21 cellular contexts compared by ENCODE assay signal in genomic region chr10:59177862-59178235, GRCh38. TPM values are rescaled to one million over a fixed set of nuclear protein-coding genes. Genes with fewer than 3 reads are reported as not detected.
DNase-seq lines count a peak whose midpoint lies in the region; ATAC-seq, FAIRE-seq and TF ChIP-seq lines count a peak whose summit lies in the region.
"Had no signal": no experiment of that assay in that cellular context is flagged by ENCODE, and none has a peak within 500 bp of the region (broad histone marks: within the 10 kb centered on the region; RNA-seq: fewer than 3 reads in every experiment).

No MANE protein-coding gene starts in this region.

- H3K4me3 ChIP-seq in kidney (ENCODE audit: low read length in 2 of 2) = peak overlapping the region; percentile 63 to 86
- no peak overlapping the region for H3K4me3 ChIP-seq in effector memory CD4-positive, alpha-beta T cell (ENCODE audit: insufficient read depth, low read depth, low read length, poor library complexity, severe bottlenecking)
- H3K4me3 ChIP-seq: lung, SK-N-MC had no signal

- H3K27ac ChIP-seq in kidney (ENCODE audit: low read depth in 2 of 2, low read length in 2 of 2) (no peak overlapping the region), temporal lobe (ENCODE audit: low read depth, low read length) (peak overlapping the region; percentile 87)
- no peak overlapping the region for H3K27ac ChIP-seq in effector memory CD4-positive, alpha-beta T cell (ENCODE audit: insufficient read depth, low read length, poor library complexity, severe bottlenecking)
- H3K27ac ChIP-seq: ascending aorta, C4-2B, SK-N-MC, vagina had no signal

- no peaks in the 10 kb centered on the region for H3K9me3 ChIP-seq in kidney (ENCODE audit: control insufficient read depth in 1 of 2, low read length in 2 of 2)
- no peaks in the 10 kb centered on the region for H3K9me3 ChIP-seq in effector memory CD4-positive, alpha-beta T cell (ENCODE audit: control insufficient read depth, low read length)
- H3K9me3 ChIP-seq: ascending aorta, vagina had no signal

- H3K4me1 Mint-ChIP-seq in brain = peaks cover 63% of the 10 kb centered on the region

- H3K9me3 Mint-ChIP-seq in brain = peaks cover 5 to 11% (median 6%) of the 10 kb centered on the region in 5 experiments
- H3K9me3 Mint-ChIP-seq: T-helper 2 cell treated with Interferon-gamma antibody and Interleukin-4, amounts not matched to agents 5 μg/mL and 100 μg/mL, for 36 hours had no signal

- ATAC-seq in Right ventricle myocardium superior (ENCODE audit: poor library complexity) = no peak

- H3K4me3 Mint-ChIP-seq in brain = peak overlapping the region; percentile 94 to 99 (median 98)
- H3K4me3 Mint-ChIP-seq: activated naive CD4-positive, alpha-beta T cell treated with anti-CD3 and anti-CD28 coated beads for 36 hours had no signal

- peaks cover 0 to 4% of the 10 kb centered on the region in 2 donors for H3K4me1 ChIP-seq in kidney (ENCODE audit: control insufficient read depth in 1 of 2, insufficient read depth in 1 of 2, low read depth in 1 of 2, low read length in 2 of 2)
- no peaks in the 10 kb centered on the region for H3K4me1 ChIP-seq in effector memory CD4-positive, alpha-beta T cell (ENCODE audit: control insufficient read depth, insufficient read depth, low read length, poor library complexity, severe bottlenecking)

- H3K27ac Mint-ChIP-seq in brain = peak overlapping the region; percentile 88 to 98 (median 97)
- H3K27ac Mint-ChIP-seq: activated naive CD4-positive, alpha-beta T cell treated with anti-CD3 and anti-CD28 coated beads for 36 hours; T-helper 2 cell treated with Interferon-gamma antibody and Interleukin-4, amounts not matched to agents 5 μg/mL and 100 μg/mL, for 36 hours had no signal

- H3K36me3 ChIP-seq in kidney (ENCODE audit: control insufficient read depth in 1 of 2, insufficient read depth in 2 of 2, low read length in 2 of 2) = no peaks in the 10 kb centered on the region
- no peaks in the 10 kb centered on the region for H3K36me3 ChIP-seq in effector memory CD4-positive, alpha-beta T cell (ENCODE audit: control insufficient read depth, insufficient read depth, low read length)
- H3K36me3 ChIP-seq: ascending aorta, vagina had no signal

- peak; percentile 23 for DNase-seq in NCI-H748 (lab: John Stamatoyannopoulos, UW; ENCODE audit: unreplicated experiment)
- no peak for DNase-seq in NCI-H748 treated with DMSO at 0.1 percent for 48 hours (lab: John Stamatoyannopoulos, UW)
- DNase-seq in kidney = no peak
- no peak for DNase-seq in effector memory CD4-positive, alpha-beta T cell
- DNase-seq in Right ventricle myocardium superior = no peak
- no peak for DNase-seq in NCI-H2227 (lab: John Stamatoyannopoulos, UW; ENCODE audit: unreplicated experiment)
- DNase-seq: activated naive CD4-positive, alpha-beta T cell treated with anti-CD3 and anti-CD28 coated beads for 36 hours; activated T-cell treated with anti-CD3 and anti-CD28 coated beads, Interleukin-2, amount 50 U/mL, for 48 hours; right cardiac atrium; stimulated activated CD4-positive, alpha-beta T cell treated with anti-CD3 and anti-CD28 coated beads, Interleukin-15, amount 100 ng/mL, for 24 hours had no signal

- no peak overlapping the region for H3K9ac ChIP-seq in kidney (ENCODE audit: low read length in 2 of 2)

- peaks cover 12% of the 10 kb centered on the region for H3K36me3 Mint-ChIP-seq in brain

- TF ChIP-seq CTCF in brain (conservative IDR thresholded peaks at IDR 0.05) (no peak), kidney (IDR thresholded peaks at IDR 0.05; ENCODE audit: borderline replicate concordance, extremely low read depth, insufficient read depth) (no peak)

- intact Hi-C loops in kidney (cut with DNase I) = loop anchor here (10.0 kb wide), 1 partner anchor 233 kb away; no protein-coding TSS in a partner anchor
- intact Hi-C loops in Right ventricle myocardium superior (cut with DNase I) = loop anchor here (2.0 kb wide), 1 partner anchor 219 kb away; no protein-coding TSS in a partner anchor

- H3K27me3 ChIP-seq in effector memory CD4-positive, alpha-beta T cell (replicated peaks; ENCODE audit: control insufficient read depth, insufficient read depth, low read length, poor library complexity, severe bottlenecking) = no peaks in the 10 kb centered on the region
- H3K27me3 ChIP-seq: ascending aorta had no signal

- peaks cover 16% of the 10 kb centered on the region for H3K27me3 Mint-ChIP-seq in brain

- peak; percentile 38 for FAIRE-seq in kidney (lab: Jason Lieb, UNC)

RNA-seq across cellular contexts. Expression of gene PHYHIPL, which starts 1.4 kb away (rescaled TPM):
- polyA plus RNA-seq in brain (ENCODE audit: insufficient read depth, low read depth, low replicate concordance) (67.6 TPM), kidney (ENCODE audit: insufficient read depth, low read depth, low replicate concordance) (19.2 TPM)
- total RNA-seq in kidney (12.0 TPM), temporal lobe (18.9 TPM), Right ventricle myocardium superior (not detected)
- total RNA-seq: activated naive CD4-positive, alpha-beta T cell treated with anti-CD3 and anti-CD28 coated beads for 36 hours; ascending aorta; H7; osteoblast; RPMI7951 had no signal

Comparison
In these comparisons a context has a peak if more than half of its experiments do, and no peak if none do; other contexts are left out.
1. RNA of gene PHYHIPL, which starts 1.4 kb away (total RNA-seq): 18.9 TPM in temporal lobe (single experiment) and 12.0 TPM in kidney (single experiment); not detected in Right ventricle myocardium superior (single experiment); every median in the first group is over 10 times any median in the second.